18 cellular contexts compared by ENCODE assay signal in the genomic region with DNA sequence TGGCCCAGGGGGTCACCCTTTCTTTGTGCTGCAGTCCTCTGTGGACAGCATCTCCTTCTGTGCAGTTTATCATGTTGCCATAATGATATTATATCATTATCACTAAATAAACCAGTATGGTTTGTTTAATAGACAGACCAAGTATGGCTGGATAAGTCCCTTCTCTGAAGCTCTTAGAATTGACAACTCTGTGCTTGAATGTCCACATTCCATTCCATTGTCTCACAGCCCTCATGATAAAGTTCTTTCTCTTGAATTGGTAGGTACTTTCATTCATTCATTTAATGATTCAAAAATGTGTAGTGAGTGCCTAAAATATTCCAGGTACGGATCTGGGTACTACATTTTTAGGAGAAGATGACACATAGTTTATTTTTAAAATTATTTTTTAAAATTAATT.
"Had no signal": no experiment of that assay in that cellular context is flagged by ENCODE, and none has a peak within 500 bp of the region (broad histone marks: within the 10 kb centered on the region; RNA-seq: fewer than 3 reads in every experiment).

No MANE protein-coding gene starts in this region.

- H3K4me3 Mint-ChIP-seq: activated CD4-positive, alpha-beta T cell treated with anti-CD3 and anti-CD28 coated beads, Interleukin-2, amount 10 ng/mL, durations not matched to agents 7 days and 5 days; activated naive CD4-positive, alpha-beta T cell treated with anti-CD3 and anti-CD28 coated beads for 36 hours; activated T-helper 17 cell treated with anti-CD3 and anti-CD28 coated beads, Interleukin-2, amount 50 U/mL, for 72 hours; brain; nephron; stimulated activated naive CD8-positive, alpha-beta T cell treated with anti-CD3 and anti-CD28 coated beads, Interleukin-15, Interleukin-2, amounts not matched to agents 100 ng/mL and 50 ng/mL, for 24 hours had no signal

- H3K4me1 ChIP-seq: psoas muscle, right lobe of liver had no signal

- H3K4me1 Mint-ChIP-seq: activated T-helper 17 cell treated with anti-CD3 and anti-CD28 coated beads, Interleukin-2, amount 50 U/mL, for 72 hours; brain; nephron had no signal

- H3K27ac Mint-ChIP-seq: activated CD4-positive, alpha-beta T cell treated with anti-CD3 and anti-CD28 coated beads, Interleukin-2, amount 10 ng/mL, durations not matched to agents 7 days and 5 days; activated naive CD4-positive, alpha-beta T cell treated with anti-CD3 and anti-CD28 coated beads for 36 hours; activated T-helper 17 cell treated with anti-CD3 and anti-CD28 coated beads, Interleukin-2, amount 50 U/mL, for 72 hours; nephron; stimulated activated naive CD8-positive, alpha-beta T cell treated with anti-CD3 and anti-CD28 coated beads, Interleukin-15, Interleukin-2, amounts not matched to agents 100 ng/mL and 50 ng/mL, for 24 hours had no signal

- H3K27me3 ChIP-seq: dorsolateral prefrontal cortex, heart left ventricle, right lobe of liver had no signal

- ATAC-seq: activated T-helper 17 cell treated with anti-CD3 and anti-CD28 coated beads, Interleukin-2, amount 50 U/mL, for 72 hours; heart left ventricle; psoas muscle; right lobe of liver had no signal

- H3K9me3 ChIP-seq: heart left ventricle, left ventricle myocardium inferior, psoas muscle, right lobe of liver had no signal

- H3K27ac ChIP-seq: dorsolateral prefrontal cortex, heart left ventricle, left ventricle myocardium inferior, psoas muscle, right lobe of liver had no signal

- H3K27me3 Mint-ChIP-seq: activated CD4-positive, alpha-beta T cell treated with anti-CD3 and anti-CD28 coated beads, Interleukin-2, amount 10 ng/mL, durations not matched to agents 7 days and 5 days; activated T-helper 17 cell treated with anti-CD3 and anti-CD28 coated beads, Interleukin-2, amount 50 U/mL, for 72 hours; brain; stimulated activated naive CD8-positive, alpha-beta T cell treated with anti-CD3 and anti-CD28 coated beads, Interleukin-15, Interleukin-2, amounts not matched to agents 100 ng/mL and 50 ng/mL, for 24 hours had no signal

- H3K4me3 ChIP-seq: dorsolateral prefrontal cortex, heart left ventricle, left ventricle myocardium inferior, psoas muscle, right lobe of liver had no signal

- DNase-seq: activated CD4-positive, alpha-beta T cell treated with anti-CD3 and anti-CD28 coated beads, Interleukin-2, amount 10 ng/mL, durations not matched to agents 7 days and 5 days; activated CD4-positive, CD25-positive, alpha-beta regulatory T cell; activated CD8-positive, alpha-beta memory T cell treated with anti-CD3 and anti-CD28 coated beads for 24 hours; activated naive CD4-positive, alpha-beta T cell treated with anti-CD3 and anti-CD28 coated beads for 36 hours; amniotic stem cell; dorsolateral prefrontal cortex; heart left ventricle; left ventricle myocardium inferior; mesenchymal stem cell; psoas muscle; right lobe of liver had no signal

- H3K9me3 Mint-ChIP-seq: activated CD4-positive, alpha-beta T cell treated with anti-CD3 and anti-CD28 coated beads, Interleukin-2, amount 10 ng/mL, durations not matched to agents 7 days and 5 days; activated naive CD4-positive, alpha-beta T cell treated with anti-CD3 and anti-CD28 coated beads for 36 hours; activated T-helper 17 cell treated with anti-CD3 and anti-CD28 coated beads, Interleukin-2, amount 50 U/mL, for 72 hours; nephron; stimulated activated naive CD8-positive, alpha-beta T cell treated with anti-CD3 and anti-CD28 coated beads, Interleukin-15, Interleukin-2, amounts not matched to agents 100 ng/mL and 50 ng/mL, for 24 hours had no signal

- FAIRE-seq: endometrium, frontal cortex, islet of Langerhans had no signal
